In genomic region chr2:172555522-172556283, GRCh38 we compare ENCODE assay signal across 1 cellular context.
A peak's percentile ranks its signal among the peaks of the same experiment; 100 is the strongest.
TF ChIP-seq lines count a peak whose summit lies in the region.

PDK1 (plus strand) TSS chr2:172556090; CDS start chr2:172556151, 61 bp downstream.

TF ChIP-seq in HepG2, 621 proteins besides CTCF, POLR2A, EP300 and RAD21 (continued from another document and continues in another):
- TF ChIP-seq ZBTB10 (CRISPR knock-in tag; IDR thresholded peaks at IDR 0.05; ENCODE audit: borderline replicate concordance) = no peak; the same call in 1 of the 2 replicates
- no peak for TF ChIP-seq CHD4 (IDR thresholded peaks at IDR 0.05; ENCODE audit: borderline replicate concordance, low read length)
- TF ChIP-seq PCBP1 (IDR thresholded peaks at IDR 0.05; ENCODE audit: borderline replicate concordance, low read depth, low read length) = no peak
- TF ChIP-seq SOX6 (IDR thresholded peaks at IDR 0.05) = no peak
- peak; percentile 73 for TF ChIP-seq SOX6 (CRISPR knock-in tag; IDR thresholded peaks at IDR 0.05)
- TF ChIP-seq ZNF230 (CRISPR knock-in tag; IDR thresholded peaks at IDR 0.05) = peak; percentile 92; the same call in 1 of the 2 replicates
- TF ChIP-seq ZNF513 (CRISPR knock-in tag; conservative IDR thresholded peaks at IDR 0.05) = 0 out of 2 replicates have a peak, but pooled peaks have one; percentile 15
- peak; percentile 55 for TF ChIP-seq AGO2 (optimal IDR thresholded peaks at IDR 0.05; ENCODE audit: low read depth, low read length)
- no peak for TF ChIP-seq ZNF496 (CRISPR knock-in tag; IDR thresholded peaks at IDR 0.05; ENCODE audit: insufficient replicate concordance)
- peak; percentile 94 for TF ChIP-seq ERF (CRISPR knock-in tag; IDR thresholded peaks at IDR 0.05)
- TF ChIP-seq MYNN (CRISPR knock-in tag; IDR thresholded peaks at IDR 0.05; ENCODE audit: low read depth) = peak; percentile 85; the same call in 1 of the 2 replicates
- TF ChIP-seq FOXJ3 (CRISPR knock-in tag; IDR thresholded peaks at IDR 0.05; ENCODE audit: borderline replicate concordance) = 0 out of 2 replicates have a peak, but pooled peaks have one; percentile 17
- TF ChIP-seq IKZF5 (CRISPR knock-in tag; IDR thresholded peaks at IDR 0.05) = peak; percentile 86
- peak; percentile 85; the same call in 1 of the 2 replicates for TF ChIP-seq ZNF704 (CRISPR knock-in tag; IDR thresholded peaks at IDR 0.05; ENCODE audit: borderline replicate concordance)
- no peak for TF ChIP-seq ZNF562 (CRISPR knock-in tag; IDR thresholded peaks at IDR 0.05; ENCODE audit: borderline replicate concordance)
- peak; percentile 92 for TF ChIP-seq ZNF331 (CRISPR knock-in tag; IDR thresholded peaks at IDR 0.05)
- no peak; the same call in 1 of the 2 replicates for TF ChIP-seq ZNF557 (CRISPR knock-in tag; IDR thresholded peaks at IDR 0.05)
- TF ChIP-seq ZNF614 (CRISPR knock-in tag; IDR thresholded peaks at IDR 0.05; ENCODE audit: borderline replicate concordance) = peak; percentile 86
- TF ChIP-seq BCL6 (CRISPR knock-in tag; IDR thresholded peaks at IDR 0.05) = peak; percentile 63
- 0 out of 2 replicates have a peak, but pooled peaks have one; percentile 5 for TF ChIP-seq ZNF383 (CRISPR knock-in tag; IDR thresholded peaks at IDR 0.05; ENCODE audit: borderline replicate concordance)
- TF ChIP-seq ZFP36L1 (CRISPR knock-in tag; IDR thresholded peaks at IDR 0.05) = peak; percentile 66
- TF ChIP-seq THYN1 (CRISPR knock-in tag; IDR thresholded peaks at IDR 0.05; ENCODE audit: borderline replicate concordance, low read depth) = 0 out of 2 replicates have a peak, but pooled peaks have one; percentile 75
- peak; percentile 90 for TF ChIP-seq RNF2 (conservative IDR thresholded peaks at IDR 0.05; ENCODE audit: low read depth)
- peak; percentile 94 for TF ChIP-seq ARID4A (CRISPR knock-in tag; IDR thresholded peaks at IDR 0.05; ENCODE audit: borderline replicate concordance)
- no peak for TF ChIP-seq ZNF672 (CRISPR knock-in tag; IDR thresholded peaks at IDR 0.05)
- no peak; the same call in 1 of the 2 replicates for TF ChIP-seq DNMT1 (CRISPR knock-in tag; IDR thresholded peaks at IDR 0.05)
- no peak for TF ChIP-seq KLF15 (CRISPR knock-in tag; IDR thresholded peaks at IDR 0.05; ENCODE audit: borderline replicate concordance)
- no peak for TF ChIP-seq SETDB1 (CRISPR knock-in tag; IDR thresholded peaks at IDR 0.05; ENCODE audit: borderline replicate concordance)
- peak; percentile 92 for TF ChIP-seq CEBPB (IDR thresholded peaks at IDR 0.05; ENCODE audit: borderline replicate concordance, low read depth, low read length)
- TF ChIP-seq PRMT3 (CRISPR knock-in tag; IDR thresholded peaks at IDR 0.05; ENCODE audit: borderline replicate concordance, low read depth) = no peak
- no peak; the same call in 1 of the 2 replicates for TF ChIP-seq ZNF34 (CRISPR knock-in tag; IDR thresholded peaks at IDR 0.05; ENCODE audit: borderline replicate concordance)
- no peak for TF ChIP-seq ZNF577 (CRISPR knock-in tag; IDR thresholded peaks at IDR 0.05; ENCODE audit: borderline replicate concordance, low read depth)
- TF ChIP-seq ZNF850 (CRISPR knock-in tag; conservative IDR thresholded peaks at IDR 0.05) = no peak
- peak; percentile 40; the same call in 1 of the 2 replicates for TF ChIP-seq KDM5A (IDR thresholded peaks at IDR 0.05; ENCODE audit: borderline replicate concordance, low read length)
- TF ChIP-seq ZSCAN22 (CRISPR knock-in tag; IDR thresholded peaks at IDR 0.05) = no peak; the same call in 1 of the 2 replicates
- TF ChIP-seq ZBTB20 (CRISPR knock-in tag; IDR thresholded peaks at IDR 0.05; ENCODE audit: borderline replicate concordance, low read depth) = peak; percentile 79; the same call in 1 of the 2 replicates
- TF ChIP-seq SRSF9 (IDR thresholded peaks at IDR 0.05; ENCODE audit: borderline replicate concordance, insufficient read depth, low read depth, low read length, poor library complexity, severe bottlenecking) = no peak
- no peak for TF ChIP-seq ZBTB1 (CRISPR knock-in tag; IDR thresholded peaks at IDR 0.05; ENCODE audit: borderline replicate concordance)
- TF ChIP-seq HIVEP1 (CRISPR knock-in tag; IDR thresholded peaks at IDR 0.05) = peak; percentile 93
- peak; percentile 69 for TF ChIP-seq HDAC1 (CRISPR knock-in tag; IDR thresholded peaks at IDR 0.05)
- no peak for TF ChIP-seq SNRNP70 (IDR thresholded peaks at IDR 0.05; ENCODE audit: low read depth, low read length)
- TF ChIP-seq ZSCAN9 (CRISPR knock-in tag; IDR thresholded peaks at IDR 0.05; ENCODE audit: borderline replicate concordance) = peak; percentile 88
- TF ChIP-seq HOXA5 (CRISPR knock-in tag; IDR thresholded peaks at IDR 0.05) = no peak; the same call in none of the 2 replicates
- TF ChIP-seq DMTF1 (CRISPR knock-in tag; IDR thresholded peaks at IDR 0.05) = 0 out of 2 replicates have a peak, but pooled peaks have one; percentile 64
- peak; percentile 69 for TF ChIP-seq ZNF639 (CRISPR knock-in tag; conservative IDR thresholded peaks at IDR 0.05)
- no peak; the same call in 1 of the 2 replicates for TF ChIP-seq E2F1 (CRISPR knock-in tag; IDR thresholded peaks at IDR 0.05)
- TF ChIP-seq BCL3 (CRISPR knock-in tag; IDR thresholded peaks at IDR 0.05) = peak; percentile 86
- no peak for TF ChIP-seq ZNF713 (CRISPR knock-in tag; IDR thresholded peaks at IDR 0.05)
- 0 out of 2 replicates have a peak, but pooled peaks have one; percentile 93 for TF ChIP-seq ZNF510 (CRISPR knock-in tag; IDR thresholded peaks at IDR 0.05; ENCODE audit: low read depth)
- TF ChIP-seq KLF16 (CRISPR knock-in tag; IDR thresholded peaks at IDR 0.05) = peak in 1 of 2 experiments; percentile 89; a peak in 2 of 4 replicates
